ENCODE assay signal across 8 cellular contexts in genomic region chr10:124741281-124741921, GRCh38. TPM values are rescaled to one million over a fixed set of nuclear protein-coding genes. Genes with fewer than 3 reads are reported as not detected.
DNase-seq lines count a peak whose midpoint lies in the region; ATAC-seq, FAIRE-seq and TF ChIP-seq lines count a peak whose summit lies in the region.

No MANE protein-coding gene starts in this region.

- H3K14ac ChIP-seq in H1 (ENCODE audit: insufficient read length), result no peak overlapping the region

- no peak overlapping the region for H3K4ac ChIP-seq in H1 (replicated peaks; ENCODE audit: insufficient read length, low read depth, low read length)

- WGBS in H1 (ENCODE audit: extremely low coverage in 1 of 2, insufficient coverage in 1 of 2, insufficient read length in 1 of 2, insufficient replicate concordance in 2 of 2, low coverage in 1 of 2, low lambda C conversion rate in 2 of 2, missing lambda C conversion rate in 1 of 2), 2 experiments, result 32% methylated on average over 13 of the region's 13 CpGs; no CpG with 5 or more reads in 1 of the 2 experiments

- H4K91ac ChIP-seq in H1 (replicated peaks; ENCODE audit: insufficient read length, low read length), result no peak overlapping the region

- no peak overlapping the region for H2BK120ac ChIP-seq in H1 (replicated peaks; ENCODE audit: low read depth, low read length)

- H3K27ac ChIP-seq in H1 (ENCODE audit: low read depth, low read length), result no peak overlapping the region

- peaks cover 29 to 45% (median 32%) of the 10 kb centered on the region in 4 experiments for H3K4me1 ChIP-seq in H1 (replicated peaks in 1 of 4; ENCODE audit: control insufficient read depth in 3 of 4, insufficient read depth in 4 of 4, low read length in 3 of 4)

- no peak overlapping the region for H3K18ac ChIP-seq in H1 (ENCODE audit: extremely low read depth, low read length)

- no peak overlapping the region for H3K23ac ChIP-seq in H1 (ENCODE audit: insufficient read length)

- peaks cover 14% of the 10 kb centered on the region for H3K23me2 ChIP-seq in H1 (ENCODE audit: low read depth, low read length)

- no peak overlapping the region for H2BK20ac ChIP-seq in H1 (ENCODE audit: low read length)

- DNase-seq in AG08396 (ENCODE audit: low spot score) (peak; percentile 85), NCI-H82 (lab: John Stamatoyannopoulos, UW) (peak; percentile 75), H1 (ENCODE audit: low read depth in 1 of 2, low spot score in 2 of 2) (peak in 1 of 2 experiments; percentile 90), mesothelial cell of epicardium (ENCODE audit: low spot score in 2 of 2, unreplicated experiment in 2 of 2) (peak in 1 of 2 experiments; percentile 82)
- peak; percentile 92 for DNase-seq in activated CD8-positive, alpha-beta T cell treated with anti-CD3 and anti-CD28 coated beads for 36 hours
- DNase-seq in stimulated activated CD8-positive, alpha-beta memory T cell treated with anti-CD3 and anti-CD28 coated beads, Interleukin-4, amount 100 ng/mL, for 24 hours (ENCODE audit: low read depth), result peak; percentile 60

- H3K36me3 Mint-ChIP-seq in activated CD8-positive, alpha-beta T cell treated with anti-CD3 and anti-CD28 coated beads for 36 hours (ENCODE audit: low read depth), result no peaks in the 10 kb centered on the region
- no peaks in the 10 kb centered on the region for H3K36me3 Mint-ChIP-seq in mesothelial cell of epicardium

- H3K4me2 ChIP-seq in H1 (ENCODE audit: insufficient read depth in 1 of 2, low read depth in 2 of 2, low read length in 2 of 2), result no peak overlapping the region; a peak in 1 of 4 replicates

- H3K9me3 ChIP-seq in H1 (ENCODE audit: insufficient read depth in 2 of 2, low read depth in 1 of 2, low read length in 1 of 2), result no peaks in the 10 kb centered on the region

- H3K27me3 ChIP-seq in H1 (replicated peaks in 1 of 4; ENCODE audit: control insufficient read depth in 3 of 4, extremely low read depth in 1 of 4, insufficient read depth in 3 of 4, low read length in 3 of 4), result peaks cover 1 to 21% (median 14%) of the 10 kb centered on the region in 4 experiments; a peak in 6 of 7 replicates

- H2AFZ ChIP-seq in H1 (ENCODE audit: low read length), result no peak overlapping the region

- TF ChIP-seq CTCF in activated CD8-positive, alpha-beta T cell treated with anti-CD3 and anti-CD28 coated beads for 36 hours (IDR thresholded peaks at IDR 0.05), result peak; percentile 94
- TF ChIP-seq CTCF in H1 (IDR thresholded peaks at IDR 0.05; ENCODE audit: control extremely low read depth in 1 of 3, insufficient read depth in 1 of 3, low read depth in 1 of 3, low read length in 3 of 3) (peak; percentile 53 to 82 (median 82)), mesothelial cell of epicardium (IDR thresholded peaks at IDR 0.05; ENCODE audit: unreplicated experiment) (peak; percentile 73)

- no peak overlapping the region for H2BK15ac ChIP-seq in H1 (ENCODE audit: low read length)

- H3K56ac ChIP-seq in H1 (replicated peaks; ENCODE audit: insufficient read length, low read depth, low read length), result no peak overlapping the region

- H3K36me3 ChIP-seq in H1 (ENCODE audit: control insufficient read depth in 2 of 4, insufficient read depth in 4 of 4, low read length in 3 of 4), result no peaks in the 10 kb centered on the region

- H3K27me3 Mint-ChIP-seq in activated CD8-positive, alpha-beta T cell treated with anti-CD3 and anti-CD28 coated beads for 36 hours, result peaks cover 1% of the 10 kb centered on the region
- H3K27me3 Mint-ChIP-seq in mesothelial cell of epicardium (ENCODE audit: low read depth), result no peaks in the 10 kb centered on the region

- peak overlapping the region; percentile 87 for H3K4me3 Mint-ChIP-seq in activated CD8-positive, alpha-beta T cell treated with anti-CD3 and anti-CD28 coated beads for 36 hours
- peak overlapping the region; percentile 99 for H3K4me3 Mint-ChIP-seq in mesothelial cell of epicardium

- TF ChIP-seq EP300 in H1 (IDR thresholded peaks at IDR 0.05; ENCODE audit: borderline replicate concordance in 1 of 2, low read depth in 2 of 2, low read length in 2 of 2), result no peak

- POLR2A ChIA-PET in activated CD8-positive, alpha-beta T cell treated with anti-CD3 and anti-CD28 coated beads for 36 hours (lab: Charles Lee), result interaction anchor here (0.7 to 7.7 kb wide), 23 partner anchors 8 to 211 kb away, joined by 3 to 39 read pairs (median 6); no protein-coding TSS in a partner anchor
- POLR2A ChIA-PET in H1 (lab: Charles Lee; ENCODE audit: partially characterized antibody), result interaction anchor here (0.8 to 2.8 kb wide), 6 partner anchors 15 to 120 kb away, joined by 3 to 11 read pairs (median 4); partner anchors contain the start of gene EEF1AKMT2

- ATAC-seq in GM18520 (IDR thresholded peaks at IDR 0.05; ENCODE audit: unreplicated experiment) (peak; percentile 34), HG03159 (IDR thresholded peaks at IDR 0.05; ENCODE audit: unreplicated experiment) (peak; percentile 41)
- peak; percentile 63 for ATAC-seq in activated CD8-positive, alpha-beta T cell treated with anti-CD3 and anti-CD28 coated beads for 36 hours

- intact Hi-C loops in activated CD8-positive, alpha-beta T cell treated with anti-CD3 and anti-CD28 coated beads for 36 hours (cut with micrococcal nuclease), result loop anchor here (5.0 kb wide), 4 partner anchors 54 to 209 kb away; no protein-coding TSS in a partner anchor

- no peak overlapping the region for H4K5ac ChIP-seq in H1 (ENCODE audit: insufficient read length, low read depth, low read length)

- FAIRE-seq in H1 (lab: Jason Lieb, UNC), result no peak

- H3K27ac Mint-ChIP-seq in activated CD8-positive, alpha-beta T cell treated with anti-CD3 and anti-CD28 coated beads for 36 hours, result peak overlapping the region; percentile 79
- peak overlapping the region; percentile 96 for H3K27ac Mint-ChIP-seq in mesothelial cell of epicardium

- CTCF ChIA-PET in activated CD8-positive, alpha-beta T cell treated with anti-CD3 and anti-CD28 coated beads for 36 hours (lab: Charles Lee), result interaction anchor here (0.7 to 4.9 kb wide), 52 partner anchors 8 to 239 kb away, joined by 3 to 91 read pairs (median 7); partner anchors contain the start of genes ABRAXAS2 and EEF1AKMT2
- CTCF ChIA-PET in H1 (lab: Charles Lee; ENCODE audit: partially characterized antibody), result interaction anchor here (0.7 to 5.3 kb wide), 59 partner anchors 11 to 354 kb away, joined by 3 to 86 read pairs (median 5); no protein-coding TSS in a partner anchor

- no peak overlapping the region for H3K9ac ChIP-seq in H1 (replicated peaks in 1 of 4; ENCODE audit: extremely low read depth in 1 of 4, low read depth in 3 of 4, low read length in 3 of 4)

- peak overlapping the region in 1 of 4 experiments; percentile 35; a peak in 1 of 8 replicates for H3K4me3 ChIP-seq in H1 (ENCODE audit: extremely low read depth in 1 of 4, insufficient read depth in 2 of 4, low read depth in 3 of 4, low read length in 4 of 4)

- no peak overlapping the region for H2AK5ac ChIP-seq in H1 (ENCODE audit: low read depth, low read length)

- H2BK5ac ChIP-seq in H1 (ENCODE audit: low read depth, low read length), result no peak overlapping the region

- TF ChIP-seq POLR2A in H1 (IDR thresholded peaks at IDR 0.05; ENCODE audit: control extremely low read depth in 1 of 2, low read depth in 2 of 2, low read length in 2 of 2), result no peak

- no peak overlapping the region for H2BK12ac ChIP-seq in H1 (ENCODE audit: low read depth, low read length)

- peaks cover 0 to 9% of the 10 kb centered on the region in 2 experiments; a peak in 2 of 4 replicates for H3K79me2 ChIP-seq in H1 (ENCODE audit: control insufficient read depth in 1 of 2, insufficient read depth in 2 of 2, low read length in 2 of 2)

- H3K79me1 ChIP-seq in H1 (ENCODE audit: low read depth, low read length), result peaks cover 13% of the 10 kb centered on the region

- H4K20me1 ChIP-seq in H1 (replicated peaks in 1 of 2; ENCODE audit: control insufficient read depth in 1 of 2, insufficient read depth in 2 of 2, low read length in 2 of 2), result peaks cover 10 to 21% of the 10 kb centered on the region in 2 experiments

- no peaks in the 10 kb centered on the region for H3K9me3 Mint-ChIP-seq in activated CD8-positive, alpha-beta T cell treated with anti-CD3 and anti-CD28 coated beads for 36 hours
- H3K9me3 Mint-ChIP-seq in mesothelial cell of epicardium, result no peaks in the 10 kb centered on the region

- no peak overlapping the region for H4K8ac ChIP-seq in H1 (ENCODE audit: extremely low read depth, insufficient read depth, low read length)

- H3K4me1 Mint-ChIP-seq in activated CD8-positive, alpha-beta T cell treated with anti-CD3 and anti-CD28 coated beads for 36 hours (ENCODE audit: low read depth), result peaks cover 69% of the 10 kb centered on the region
- H3K4me1 Mint-ChIP-seq in mesothelial cell of epicardium, result peaks cover 78% of the 10 kb centered on the region

- peak; percentile 72 to 79 for TF ChIP-seq RAD21 in H1 (IDR thresholded peaks at IDR 0.05 in 1 of 2, conservative IDR thresholded peaks at IDR 0.05 in 1 of 2; ENCODE audit: low read depth in 2 of 2, low read length in 2 of 2)

TF ChIP-seq in H1, 55 proteins besides CTCF, POLR2A, EP300 and RAD21 (continues in another document):
- TF ChIP-seq ASH2L (IDR thresholded peaks at IDR 0.05; ENCODE audit: low read length) (no peak), RFX5 (IDR thresholded peaks at IDR 0.05; ENCODE audit: borderline replicate concordance, low read depth, low read length) (no peak)

RNA-seq across cellular contexts. Expression of gene FAM53B, which starts 2.8 kb away (rescaled TPM):
- 10 to 100 TPM; 15.1 to 18.0 TPM for total RNA-seq in activated CD8-positive, alpha-beta T cell treated with anti-CD3 and anti-CD28 coated beads for 36 hours
- total RNA-seq in H1 (2021; fragmentation: NEBNext Ultra II Directional; extraction: Animal tissue kit (Norgen Biotek cat#: 25700)), result 13.9 and 14.4 TPM in 2 replicates
- polyA plus RNA-seq in H1 (2011; rRNA removed), result 5.3 and 7.9 TPM in 2 replicates
- polyA plus RNA-seq in H1 (2011; cell fraction: cytosol; rRNA removed), result 6.9 TPM
- polyA plus RNA-seq in H1 (2011; cell fraction: nucleus; rRNA removed), result 9.7 TPM
- 6.0 to 8.9 TPM (median 8.6 TPM) in 4 replicates for polyA plus RNA-seq in H1 (2012, experiment 1 of 2)
- 7.8 TPM for polyA plus RNA-seq in H1 (2012, experiment 2 of 2)
- polyA plus RNA-seq in H1 (2013, experiment 1 of 2), result 5.2 TPM
- polyA plus RNA-seq in H1 (2013, experiment 2 of 2), result 5.4 TPM
- polyA minus RNA-seq in H1 (2011; rRNA and poly(A)+ RNA removed), result 15.9 and 18.0 TPM in 2 replicates
- polyA minus RNA-seq in H1 (2011; cell fraction: cytosol; rRNA and poly(A)+ RNA removed), result 13.6 TPM
- polyA minus RNA-seq in H1 (2011; cell fraction: nucleus; rRNA and poly(A)+ RNA removed), result 14.8 TPM
- total RNA-seq in mesothelial cell of epicardium, result 40.7 to 43.0 TPM (median 42.0 TPM) in 3 replicates

RNA-seq across cellular contexts. Expression of gene EEF1AKMT2, which starts 50.3 kb away (rescaled TPM):
- total RNA-seq in activated CD8-positive, alpha-beta T cell treated with anti-CD3 and anti-CD28 coated beads for 36 hours, result 10 to 100 TPM; 24.2 to 25.7 TPM
- 19.8 and 26.8 TPM in 2 replicates for total RNA-seq in H1 (2021; fragmentation: NEBNext Ultra II Directional; extraction: Animal tissue kit (Norgen Biotek cat#: 25700))
- 7.5 and 9.8 TPM in 2 replicates for polyA plus RNA-seq in H1 (2011; rRNA removed)
- polyA plus RNA-seq in H1 (2011; cell fraction: cytosol; rRNA removed), result 16.1 TPM
- 5.5 TPM for polyA plus RNA-seq in H1 (2011; cell fraction: nucleus; rRNA removed)
- 11.7 to 18.2 TPM (median 14.2 TPM) in 4 replicates for polyA plus RNA-seq in H1 (2012, experiment 1 of 2)
- 2.9 TPM for polyA plus RNA-seq in H1 (2012, experiment 2 of 2)
- polyA plus RNA-seq in H1 (2013, experiment 1 of 2), result 12.8 TPM
- polyA plus RNA-seq in H1 (2013, experiment 2 of 2), result 13.7 TPM
- polyA minus RNA-seq in H1 (2011; rRNA and poly(A)+ RNA removed), result 9.3 and 10.1 TPM in 2 replicates
- 10.4 TPM for polyA minus RNA-seq in H1 (2011; cell fraction: cytosol; rRNA and poly(A)+ RNA removed)
- polyA minus RNA-seq in H1 (2011; cell fraction: nucleus; rRNA and poly(A)+ RNA removed), result 26.8 TPM
- 20.9 to 24.2 TPM (median 23.0 TPM) in 3 replicates for total RNA-seq in mesothelial cell of epicardium
